ENCODE assay signal across 20 cellular contexts in the genomic region with DNA sequence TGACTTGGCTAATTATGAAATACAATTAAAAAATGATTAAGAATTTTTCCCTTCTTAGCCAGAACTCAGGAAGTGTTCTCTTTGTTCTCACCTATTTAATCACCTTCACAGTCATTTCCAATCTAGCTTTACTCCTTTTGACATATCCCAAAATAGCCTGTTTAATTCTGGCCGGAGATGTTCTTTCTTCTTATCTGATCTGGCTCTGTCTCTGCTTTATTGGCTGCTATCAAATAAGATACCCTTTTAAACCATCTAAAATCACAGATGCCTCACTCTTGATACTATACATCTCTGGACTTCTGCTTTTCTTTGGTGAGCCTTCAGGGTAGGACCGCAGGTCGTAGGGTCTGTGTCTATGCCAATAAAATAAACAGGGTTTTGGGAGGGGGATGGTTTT.
"Had no signal": no experiment of that assay in that cellular context is flagged by ENCODE, and none has a peak within 500 bp of the region (broad histone marks: within the 10 kb centered on the region; RNA-seq: fewer than 3 reads in every experiment).

No MANE protein-coding gene starts in this region.

- FAIRE-seq: frontal cortex had no signal

- H3K27ac ChIP-seq: coronary artery, left lung, neutrophil, skin epidermis, thoracic aorta, transverse colon had no signal

- DNase-seq: effector CD4-positive, alpha-beta T cell; endodermal cell; islet precursor cell; left lung; mucosa of descending colon; naive thymus-derived CD8-positive, alpha-beta T cell; posterior cingulate gyrus; sigmoid colon; stimulated activated CD4-positive, alpha-beta T cell treated with anti-CD3 and anti-CD28 coated beads, Interleukin-2, amount 100 ng/mL, for 24 hours; stimulated activated CD4-positive, alpha-beta T cell treated with anti-CD3 and anti-CD28 coated beads, Interleukin-4, amount 100 ng/mL, for 4 hours; stimulated activated naive B cell treated with anti-CD40 and anti-IgM and Interleukin-4, amounts not matched to agents 10 μg/mL and 1 μg/mL and 100 μg/mL, for 72 hours; stimulated activated naive CD8-positive, alpha-beta T cell treated with anti-CD3 and anti-CD28 coated beads, Interleukin-15, amount 100 ng/mL, for 72 hours; substantia nigra; transverse colon had no signal

- H3K36me3 ChIP-seq: left lung, neutrophil, sigmoid colon, thoracic aorta, transverse colon had no signal

- H3K4me1 ChIP-seq: left lung, transverse colon had no signal

- H3K4me3 ChIP-seq: coronary artery, left lung, mucosa of descending colon, sigmoid colon, skin epidermis, thoracic aorta, transverse colon had no signal

- ATAC-seq: esophagus mucosa; left lung; mucosa of descending colon; naive thymus-derived CD8-positive, alpha-beta T cell; stimulated activated naive B cell treated with anti-CD40 and anti-IgM and Interleukin-4, amounts not matched to agents 10 μg/mL and 1 μg/mL and 100 μg/mL, for 72 hours; stimulated activated naive CD8-positive, alpha-beta T cell treated with anti-CD3 and anti-CD28 coated beads, Interleukin-15, amount 100 ng/mL, for 72 hours had no signal

- H3K9me3 ChIP-seq: left lung, mucosa of descending colon, neutrophil, sigmoid colon, thoracic aorta, transverse colon had no signal

- H3K27me3 ChIP-seq: left lung, neutrophil, sigmoid colon, transverse colon had no signal
